Comparison of ENCODE assay signal across 8 cellular contexts in the genomic region with DNA sequence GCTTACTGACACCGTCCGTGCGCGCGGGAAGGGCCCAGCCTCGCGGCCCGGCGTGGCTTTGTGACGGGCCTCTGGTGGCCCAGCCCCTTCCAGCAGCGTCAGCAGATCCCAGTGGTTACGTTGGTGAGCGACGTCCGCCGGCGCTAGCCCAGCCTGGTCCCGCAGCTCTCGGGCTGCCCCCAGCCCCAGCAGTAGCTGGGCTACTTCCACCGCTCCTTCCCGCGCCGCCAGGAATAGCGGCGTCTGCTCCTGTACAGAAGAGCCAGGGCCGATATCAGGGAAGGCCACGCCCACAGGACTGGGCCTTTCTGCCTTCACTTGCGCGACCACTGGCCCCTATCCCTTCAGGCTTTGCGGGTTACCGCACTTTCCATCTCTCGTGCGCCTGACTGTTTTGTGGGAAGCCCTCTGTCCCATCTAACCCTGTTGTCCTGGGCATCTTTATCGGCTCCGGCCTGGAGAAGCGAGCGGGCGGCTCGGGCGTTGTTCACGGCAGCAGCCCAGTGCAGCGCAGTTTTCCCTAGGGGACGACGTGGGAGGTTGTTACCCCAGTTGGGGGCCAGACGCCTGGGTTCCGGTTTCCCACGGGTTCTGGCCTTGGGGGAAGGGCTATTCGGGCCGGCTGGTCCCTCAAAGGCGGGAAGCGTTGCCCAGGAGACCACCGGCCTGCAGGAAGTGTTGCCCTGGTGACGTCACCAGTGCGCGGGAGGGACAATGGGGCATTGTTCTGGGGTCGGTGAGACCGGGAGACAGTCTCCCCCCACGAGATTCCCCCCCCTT. TPM values are rescaled to one million over a fixed set of nuclear protein-coding genes. Genes with fewer than 3 reads are reported as not detected.
DNase-seq lines count a peak whose midpoint lies in the region; ATAC-seq and TF ChIP-seq lines count a peak whose summit lies in the region.

No MANE protein-coding gene starts in this region.

- peak overlapping the region; percentile 93 for H3K9ac ChIP-seq in KMS-11

- no peaks in the 10 kb centered on the region for H3K36me3 Mint-ChIP-seq in activated naive CD8-positive, alpha-beta T cell treated with anti-CD3 and anti-CD28 coated beads, Interleukin-2, amount 50 U/mL, for 24 hours (ENCODE audit: low read depth)
- H3K36me3 Mint-ChIP-seq in osteocyte (ENCODE audit: unreplicated experiment), result no peaks in the 10 kb centered on the region

- H3K9me3 Mint-ChIP-seq in activated naive CD8-positive, alpha-beta T cell treated with anti-CD3 and anti-CD28 coated beads, Interleukin-2, amount 50 U/mL, for 24 hours, result no peaks in the 10 kb centered on the region
- no peaks in the 10 kb centered on the region for H3K9me3 Mint-ChIP-seq in osteocyte (ENCODE audit: unreplicated experiment)

- peak overlapping the region; percentile 93 for H3K4me3 Mint-ChIP-seq in activated naive CD8-positive, alpha-beta T cell treated with anti-CD3 and anti-CD28 coated beads, Interleukin-2, amount 50 U/mL, for 24 hours
- peak overlapping the region; percentile 96 for H3K4me3 Mint-ChIP-seq in osteocyte (ENCODE audit: unreplicated experiment)

- peaks cover 44% of the 10 kb centered on the region for H3K4me1 Mint-ChIP-seq in activated naive CD8-positive, alpha-beta T cell treated with anti-CD3 and anti-CD28 coated beads, Interleukin-2, amount 50 U/mL, for 24 hours
- H3K4me1 Mint-ChIP-seq in osteocyte (ENCODE audit: unreplicated experiment), result peaks cover 35% of the 10 kb centered on the region

- H3K4me2 ChIP-seq in KMS-11, result peak overlapping the region; percentile 97

- H3K27ac Mint-ChIP-seq in activated naive CD8-positive, alpha-beta T cell treated with anti-CD3 and anti-CD28 coated beads, Interleukin-2, amount 50 U/mL, for 24 hours, result peak overlapping the region; percentile 97
- H3K27ac Mint-ChIP-seq in osteocyte (ENCODE audit: unreplicated experiment), result peak overlapping the region; percentile 100

- peak; percentile 85 for TF ChIP-seq POLR2A in Raji (IDR thresholded peaks at IDR 0.05; ENCODE audit: insufficient read depth, low read depth, low read length)
- TF ChIP-seq POLR2A in uterus (IDR thresholded peaks at IDR 0.05), result peak; percentile 96 to 100

- H3K4me1 ChIP-seq in KMS-11 (ENCODE audit: low read depth, poor library complexity, severe bottlenecking) (peaks cover 53% of the 10 kb centered on the region), uterus (peaks cover 3 to 7% of the 10 kb centered on the region in 2 donors)

- no peaks in the 10 kb centered on the region for H3K36me3 ChIP-seq in KMS-11 (ENCODE audit: insufficient read depth)
- no peaks in the 10 kb centered on the region for H3K36me3 ChIP-seq in uterus

- H3K27me3 Mint-ChIP-seq in activated naive CD8-positive, alpha-beta T cell treated with anti-CD3 and anti-CD28 coated beads, Interleukin-2, amount 50 U/mL, for 24 hours, result no peaks in the 10 kb centered on the region
- H3K27me3 Mint-ChIP-seq in osteocyte (ENCODE audit: unreplicated experiment), result no peaks in the 10 kb centered on the region

- H3K27me3 ChIP-seq in KMS-11 (ENCODE audit: insufficient read depth, low read depth) (no peaks in the 10 kb centered on the region), uterus (no peaks in the 10 kb centered on the region)

- intact Hi-C loops in Right ventricle myocardium superior (cut with DNase I), result no loop called here
- intact Hi-C loops in uterus (cut with DNase I; ENCODE audit: low total_unique reads), result no loop called here

- H4K20me1 ChIP-seq in KMS-11 (ENCODE audit: insufficient read depth), result no peaks in the 10 kb centered on the region

- no peaks in the 10 kb centered on the region for H3K9me3 ChIP-seq in uterus

- no peak overlapping the region for H3K4me3 ChIP-seq in KMS-11 (IDR thresholded peaks at IDR 0.05; ENCODE audit: insufficient read depth, low read depth, low read length)
- peak overlapping the region; percentile 69 to 89 for H3K4me3 ChIP-seq in uterus

- no peaks in the 10 kb centered on the region for H3K79me2 ChIP-seq in KMS-11 (ENCODE audit: insufficient read depth, low read depth)

- no peak for TF ChIP-seq CTCF in KMS-11 (conservative IDR thresholded peaks at IDR 0.05; ENCODE audit: low read depth, low read length)
- no peak for TF ChIP-seq CTCF in osteocyte (IDR thresholded peaks at IDR 0.05)
- TF ChIP-seq CTCF in uterus (IDR thresholded peaks at IDR 0.05), result no peak

- H2AFZ ChIP-seq in KMS-11 (ENCODE audit: low read depth), result peak overlapping the region; percentile 77

- ATAC-seq in GM21737 (IDR thresholded peaks at IDR 0.05; ENCODE audit: unreplicated experiment) (peak; percentile 76), Right ventricle myocardium superior (ENCODE audit: poor library complexity) (peak; percentile 53)
- peak; percentile 88 for ATAC-seq in activated naive CD8-positive, alpha-beta T cell treated with anti-CD3 and anti-CD28 coated beads, Interleukin-2, amount 50 U/mL, for 24 hours

- DNase-seq in GDM1 (lab: John Stamatoyannopoulos, UW) (peak; percentile 51), Right ventricle myocardium superior (peak; percentile 95), osteocyte (ENCODE audit: extremely low spot score, unreplicated experiment) (peak; percentile 92), uterus (peak; percentile 92 to 96)
- DNase-seq in activated naive CD8-positive, alpha-beta T cell treated with anti-CD3 and anti-CD28 coated beads, Interleukin-2, amount 50 U/mL, for 24 hours, result peak; percentile 83

- H3K27ac ChIP-seq in KMS-11 (peak overlapping the region; percentile 86), uterus (peak overlapping the region; percentile 100)

RNA-seq across cellular contexts. Expression of a gene that starts 3.6 kb away (rescaled TPM):
- total RNA-seq in Right ventricle myocardium superior, result 4.1 TPM
- 7.5 TPM in 2 replicates for total RNA-seq in osteocyte
- 1 to 10 TPM in 3 of 4 donors, not detected in 1; 2.3 to 9.7 (median 3.5) TPM for total RNA-seq in uterus

RNA-seq across cellular contexts. Expression of a gene that starts 6.1 kb away (rescaled TPM):
- total RNA-seq in Right ventricle myocardium superior, result 39.1 TPM
- 71.4 and 77.1 TPM in 2 replicates for total RNA-seq in osteocyte
- 100 to 1,000 TPM in 1 of 4 donors, 10 to 100 TPM in 3; 35.1 to 150 (median 57.7) TPM for total RNA-seq in uterus

RNA-seq across cellular contexts. Expression of a gene that starts 12.0 kb away (rescaled TPM):
- 1.6 TPM for total RNA-seq in Right ventricle myocardium superior
- total RNA-seq in osteocyte, result 3.8 and 4.1 TPM in 2 replicates
- total RNA-seq in uterus, result 10 to 100 TPM in 1 of 4 donors, 1 to 10 TPM in 1, under 1 TPM in 1, not detected in 1; 0.59 to 12.4 (median 2.5) TPM

RNA-seq across cellular contexts. Expression of a gene that starts 17.9 kb away (rescaled TPM):
- 94.6 TPM for total RNA-seq in Right ventricle myocardium superior
- 47.1 and 51.6 TPM in 2 replicates for total RNA-seq in osteocyte
- 10 to 100 TPM; 45.6 to 84.7 (median 56.3) TPM for total RNA-seq in uterus

RNA-seq across cellular contexts. Expression of a gene that starts 20.2 kb away (rescaled TPM):
- total RNA-seq in Right ventricle myocardium superior, result 44.2 TPM
- total RNA-seq in osteocyte, result 81.1 and 82.6 TPM in 2 replicates
- 10 to 100 TPM; 14.2 to 71.2 (median 37.7) TPM for total RNA-seq in uterus
